ENCODE assay signal across 8 cellular contexts in genomic region chr14:21476526-21476924, GRCh38. TPM values are rescaled to one million over a fixed set of nuclear protein-coding genes. Genes with fewer than 3 reads are reported as not detected.
DNase-seq lines count a peak whose midpoint lies in the region; ATAC-seq, FAIRE-seq and TF ChIP-seq lines count a peak whose summit lies in the region.

No MANE protein-coding gene starts in this region.

- no peaks in the 10 kb centered on the region for H3K27me3 ChIP-seq in H1 (replicated peaks in 1 of 4; ENCODE audit: control insufficient read depth in 3 of 4, extremely low read depth in 1 of 4, insufficient read depth in 3 of 4, low read length in 3 of 4)
- no peaks in the 10 kb centered on the region for H3K27me3 ChIP-seq in mucosa of rectum (ENCODE audit: control insufficient read depth in 2 of 2, insufficient read depth in 2 of 2, low read length in 2 of 2)

- peak in 1 of 2 experiments; percentile 60; a peak in 1 of 3 replicates for TF ChIP-seq POLR2A in H1 (IDR thresholded peaks at IDR 0.05; ENCODE audit: control extremely low read depth in 1 of 2, low read depth in 2 of 2, low read length in 2 of 2)

- H2BK15ac ChIP-seq in H1 (ENCODE audit: low read length): no peak overlapping the region

- peak overlapping the region; percentile 65 to 72 for H3K4me2 ChIP-seq in H1 (ENCODE audit: insufficient read depth in 1 of 2, low read depth in 2 of 2, low read length in 2 of 2)

- peak overlapping the region; percentile 54 to 96 (median 68); a peak in 6 of 7 replicates for H3K9ac ChIP-seq in H1 (replicated peaks in 1 of 4; ENCODE audit: extremely low read depth in 1 of 4, low read depth in 3 of 4, low read length in 3 of 4)
- peak overlapping the region; percentile 76 to 82 for H3K9ac ChIP-seq in mucosa of rectum (ENCODE audit: low read depth in 1 of 2, low read length in 2 of 2)

- peak overlapping the region; percentile 53; the same call in 1 of the 2 replicates for H3K18ac ChIP-seq in H1 (ENCODE audit: extremely low read depth, low read length)

- TF ChIP-seq EP300 in H1 (IDR thresholded peaks at IDR 0.05; ENCODE audit: borderline replicate concordance in 1 of 2, low read depth in 2 of 2, low read length in 2 of 2): no peak

- peak overlapping the region; percentile 87; the same call in 1 of the 2 replicates for H2AFZ ChIP-seq in H1 (ENCODE audit: low read length)

- H3K4me1 ChIP-seq in H1 (replicated peaks in 1 of 4; ENCODE audit: control insufficient read depth in 3 of 4, insufficient read depth in 4 of 4, low read length in 3 of 4) (no peaks in the 10 kb centered on the region; a peak in 1 of 7 replicates), mucosa of rectum (ENCODE audit: control insufficient read depth in 2 of 2, insufficient read depth in 2 of 2, low read length in 2 of 2) (peaks cover 12 to 13% of the 10 kb centered on the region in 2 donors)

- no peak overlapping the region for H2BK12ac ChIP-seq in H1 (ENCODE audit: low read depth, low read length)

- no peaks in the 10 kb centered on the region for H4K20me1 ChIP-seq in H1 (replicated peaks in 1 of 2; ENCODE audit: control insufficient read depth in 1 of 2, insufficient read depth in 2 of 2, low read length in 2 of 2)

- peaks cover 0 to 16% (median 10%) of the 10 kb centered on the region in 4 experiments; a peak in 6 of 8 replicates for H3K36me3 ChIP-seq in H1 (ENCODE audit: control insufficient read depth in 2 of 4, insufficient read depth in 4 of 4, low read length in 3 of 4)
- peaks cover 0 to 16% of the 10 kb centered on the region in 2 donors for H3K36me3 ChIP-seq in mucosa of rectum (ENCODE audit: control insufficient read depth in 2 of 2, insufficient read depth in 2 of 2, low read length in 2 of 2)

- H3K79me1 ChIP-seq in H1 (ENCODE audit: low read depth, low read length): no peaks in the 10 kb centered on the region

- peak; percentile 40 for ATAC-seq in GM18909 (IDR thresholded peaks at IDR 0.05; ENCODE audit: poor library complexity, unreplicated experiment)

- DNase-seq in AG08395 (ENCODE audit: low spot score): peak; percentile 76
- peak; percentile 48 for DNase-seq in HuH-7.5 (ENCODE audit: low spot score)
- DNase-seq in activated CD4-positive, alpha-beta T cell treated with anti-CD3 and anti-CD28 coated beads for 4 hours: peak; percentile 82 to 85
- no peak for DNase-seq in H1 (ENCODE audit: low read depth in 1 of 2, low spot score in 2 of 2)
- DNase-seq in stimulated activated naive CD4-positive, alpha-beta T cell treated with Interleukin-2 at 50 U/mL for 16 hours (lab: John Stamatoyannopoulos, UW): peak; percentile 89
- DNase-seq in HCEC 1CT: no peak

- H2BK5ac ChIP-seq in H1 (ENCODE audit: low read depth, low read length): peak overlapping the region; percentile 30

- H3K27ac ChIP-seq in H1 (ENCODE audit: low read depth, low read length): no peak overlapping the region; the same call in 1 of the 2 replicates
- peak overlapping the region; percentile 88 to 90 for H3K27ac ChIP-seq in mucosa of rectum (ENCODE audit: low read depth in 2 of 2, low read length in 2 of 2)

- no peaks in the 10 kb centered on the region; the same call in 1 of the 2 replicates for H3K23me2 ChIP-seq in H1 (ENCODE audit: low read depth, low read length)

- no peak overlapping the region for H3K56ac ChIP-seq in H1 (replicated peaks; ENCODE audit: insufficient read length, low read depth, low read length)

- H4K91ac ChIP-seq in H1 (replicated peaks; ENCODE audit: insufficient read length, low read length): no peak overlapping the region

- H3K9me3 ChIP-seq in H1 (ENCODE audit: insufficient read depth in 2 of 2, low read depth in 1 of 2, low read length in 1 of 2) (no peaks in the 10 kb centered on the region), mucosa of rectum (ENCODE audit: control insufficient read depth in 2 of 2, low read length in 2 of 2) (no peaks in the 10 kb centered on the region)

- H4K5ac ChIP-seq in H1 (ENCODE audit: insufficient read length, low read depth, low read length): peak overlapping the region; percentile 86

- WGBS in H1 (ENCODE audit: extremely low coverage in 1 of 2, insufficient coverage in 1 of 2, insufficient read length in 1 of 2, insufficient replicate concordance in 2 of 2, low coverage in 1 of 2, low lambda C conversion rate in 2 of 2, missing lambda C conversion rate in 1 of 2), 2 experiments: 3% methylated on average over 22 of the region's 27 CpGs; no CpG with 5 or more reads in 1 of the 2 experiments

- H3K4ac ChIP-seq in H1 (replicated peaks; ENCODE audit: insufficient read length, low read depth, low read length): no peak overlapping the region

- peaks cover 0 to 39% of the 10 kb centered on the region in 2 experiments; a peak in 3 of 4 replicates for H3K79me2 ChIP-seq in H1 (ENCODE audit: control insufficient read depth in 1 of 2, insufficient read depth in 2 of 2, low read length in 2 of 2)

- no peak overlapping the region for H2BK120ac ChIP-seq in H1 (replicated peaks; ENCODE audit: low read depth, low read length)

- no peak for FAIRE-seq in H1 (lab: Jason Lieb, UNC)

- H4K8ac ChIP-seq in H1 (ENCODE audit: extremely low read depth, insufficient read depth, low read length): no peak overlapping the region

- no peak for TF ChIP-seq RAD21 in H1 (IDR thresholded peaks at IDR 0.05 in 1 of 2, conservative IDR thresholded peaks at IDR 0.05 in 1 of 2; ENCODE audit: low read depth in 2 of 2, low read length in 2 of 2)

- CTCF ChIA-PET in H1 (lab: Charles Lee; ENCODE audit: partially characterized antibody): interaction anchor here (0.6 to 3.0 kb wide), 10 partner anchors 11 to 198 kb away, joined by 3 to 27 read pairs (median 4); partner anchors contain the start of gene SALL2

- no peak overlapping the region for H3K14ac ChIP-seq in H1 (ENCODE audit: insufficient read length)

- no peak overlapping the region for H2AK5ac ChIP-seq in H1 (ENCODE audit: low read depth, low read length)

- POLR2A ChIA-PET in H1 (lab: Charles Lee; ENCODE audit: partially characterized antibody): interaction anchor here (1.6 to 5.6 kb wide), 12 partner anchors 11 to 92 kb away, joined by 3 to 23 read pairs (median 8); partner anchors contain the start of genes METTL3, SALL2 and SUPT16H

- TF ChIP-seq CTCF in H1 (IDR thresholded peaks at IDR 0.05; ENCODE audit: control extremely low read depth in 1 of 3, insufficient read depth in 1 of 3, low read depth in 1 of 3, low read length in 3 of 3): no peak

- peak overlapping the region; percentile 79 to 100 (median 90) for H3K4me3 ChIP-seq in H1 (ENCODE audit: extremely low read depth in 1 of 4, insufficient read depth in 2 of 4, low read depth in 3 of 4, low read length in 4 of 4)
- H3K4me3 ChIP-seq in mucosa of rectum (ENCODE audit: low read length in 2 of 2): peak overlapping the region; percentile 98 to 100

- no peak overlapping the region for H2BK20ac ChIP-seq in H1 (ENCODE audit: low read length)

- H3K23ac ChIP-seq in H1 (ENCODE audit: insufficient read length): no peak overlapping the region

RNA-seq across cellular contexts. Expression of gene RAB2B, which starts 0.2 kb away (rescaled TPM):
- 26.1 and 27.6 TPM in 2 replicates for total RNA-seq in H1 (2021; fragmentation: NEBNext Ultra II Directional; extraction: Animal tissue kit (Norgen Biotek cat#: 25700))
- 13.6 and 23.4 TPM in 2 replicates for polyA plus RNA-seq in H1 (2011; rRNA removed)
- polyA plus RNA-seq in H1 (2011; cell fraction: cytosol; rRNA removed): 18.6 TPM
- 14.0 TPM for polyA plus RNA-seq in H1 (2011; cell fraction: nucleus; rRNA removed)
- polyA plus RNA-seq in H1 (2012, experiment 1 of 2): 18.6 to 25.3 TPM (median 19.8 TPM) in 4 replicates
- 14.8 TPM for polyA plus RNA-seq in H1 (2012, experiment 2 of 2)
- polyA plus RNA-seq in H1 (2013, experiment 1 of 2): 17.0 TPM
- polyA plus RNA-seq in H1 (2013, experiment 2 of 2): 16.2 TPM
- polyA minus RNA-seq in H1 (2011; rRNA and poly(A)+ RNA removed): 25.3 and 43.2 TPM in 2 replicates
- 18.8 TPM for polyA minus RNA-seq in H1 (2011; cell fraction: cytosol; rRNA and poly(A)+ RNA removed)
- polyA minus RNA-seq in H1 (2011; cell fraction: nucleus; rRNA and poly(A)+ RNA removed): 22.2 TPM

RNA-seq across cellular contexts. Expression of gene TOX4, which starts 0.5 kb away (rescaled TPM):
- total RNA-seq in H1 (2021; fragmentation: NEBNext Ultra II Directional; extraction: Animal tissue kit (Norgen Biotek cat#: 25700)): 49.5 and 58.3 TPM in 2 replicates
- polyA plus RNA-seq in H1 (2011; rRNA removed): 50.5 and 51.5 TPM in 2 replicates
- polyA plus RNA-seq in H1 (2011; cell fraction: cytosol; rRNA removed): 52.1 TPM
- 70.9 TPM for polyA plus RNA-seq in H1 (2011; cell fraction: nucleus; rRNA removed)
- 45.9 to 65.6 TPM (median 59.1 TPM) in 4 replicates for polyA plus RNA-seq in H1 (2012, experiment 1 of 2)
- polyA plus RNA-seq in H1 (2012, experiment 2 of 2): 41.6 TPM
- polyA plus RNA-seq in H1 (2013, experiment 1 of 2): 35.1 TPM
- polyA plus RNA-seq in H1 (2013, experiment 2 of 2): 32.5 TPM
- 122 and 145 TPM in 2 replicates for polyA minus RNA-seq in H1 (2011; rRNA and poly(A)+ RNA removed)
- 29.7 TPM for polyA minus RNA-seq in H1 (2011; cell fraction: cytosol; rRNA and poly(A)+ RNA removed)
- 31.1 TPM for polyA minus RNA-seq in H1 (2011; cell fraction: nucleus; rRNA and poly(A)+ RNA removed)

RNA-seq across cellular contexts. Expression of gene CHD8, which starts 20.6 kb away (rescaled TPM):
- total RNA-seq in H1 (2021; fragmentation: NEBNext Ultra II Directional; extraction: Animal tissue kit (Norgen Biotek cat#: 25700)): 140 TPM in 2 replicates
- polyA plus RNA-seq in H1 (2011; rRNA removed): 88.3 and 90.8 TPM in 2 replicates
- 52.5 TPM for polyA plus RNA-seq in H1 (2011; cell fraction: cytosol; rRNA removed)
- polyA plus RNA-seq in H1 (2011; cell fraction: nucleus; rRNA removed): 191 TPM
- 110 to 135 TPM (median 131 TPM) in 4 replicates for polyA plus RNA-seq in H1 (2012, experiment 1 of 2)
- polyA plus RNA-seq in H1 (2012, experiment 2 of 2): 11.3 TPM
- 66.3 TPM for polyA plus RNA-seq in H1 (2013, experiment 1 of 2)
- 61.6 TPM for polyA plus RNA-seq in H1 (2013, experiment 2 of 2)
- 140 and 150 TPM in 2 replicates for polyA minus RNA-seq in H1 (2011; rRNA and poly(A)+ RNA removed)
- polyA minus RNA-seq in H1 (2011; cell fraction: cytosol; rRNA and poly(A)+ RNA removed): 94.8 TPM
- polyA minus RNA-seq in H1 (2011; cell fraction: nucleus; rRNA and poly(A)+ RNA removed): 129 TPM

RNA-seq across cellular contexts. Expression of gene METTL3, which starts 34.6 kb away (rescaled TPM):
- total RNA-seq in H1 (2021; fragmentation: NEBNext Ultra II Directional; extraction: Animal tissue kit (Norgen Biotek cat#: 25700)): 98.6 and 103 TPM in 2 replicates
- polyA plus RNA-seq in H1 (2011; rRNA removed): 144 and 152 TPM in 2 replicates
- polyA plus RNA-seq in H1 (2011; cell fraction: cytosol; rRNA removed): 178 TPM
- polyA plus RNA-seq in H1 (2011; cell fraction: nucleus; rRNA removed): 437 TPM
- polyA plus RNA-seq in H1 (2012, experiment 1 of 2): 106 to 114 TPM (median 112 TPM) in 4 replicates
- polyA plus RNA-seq in H1 (2012, experiment 2 of 2): 29.7 TPM
- polyA plus RNA-seq in H1 (2013, experiment 1 of 2): 84.3 TPM
- polyA plus RNA-seq in H1 (2013, experiment 2 of 2): 73.0 TPM
- polyA minus RNA-seq in H1 (2011; rRNA and poly(A)+ RNA removed): 176 and 181 TPM in 2 replicates
- polyA minus RNA-seq in H1 (2011; cell fraction: cytosol; rRNA and poly(A)+ RNA removed): 59.2 TPM
- 147 TPM for polyA minus RNA-seq in H1 (2011; cell fraction: nucleus; rRNA and poly(A)+ RNA removed)

RNA-seq across cellular contexts. Expression of gene SALL2, which starts 49.6 kb away (rescaled TPM):
- total RNA-seq in H1 (2021; fragmentation: NEBNext Ultra II Directional; extraction: Animal tissue kit (Norgen Biotek cat#: 25700)): 346 and 360 TPM in 2 replicates
- 310 and 356 TPM in 2 replicates for polyA plus RNA-seq in H1 (2011; rRNA removed)
- polyA plus RNA-seq in H1 (2011; cell fraction: cytosol; rRNA removed): 193 TPM
- 292 TPM for polyA plus RNA-seq in H1 (2011; cell fraction: nucleus; rRNA removed)
- 283 to 321 TPM (median 294 TPM) in 4 replicates for polyA plus RNA-seq in H1 (2012, experiment 1 of 2)
- polyA plus RNA-seq in H1 (2012, experiment 2 of 2): 364 TPM
- polyA plus RNA-seq in H1 (2013, experiment 1 of 2): 182 TPM
- polyA plus RNA-seq in H1 (2013, experiment 2 of 2): 177 TPM
- 379 and 423 TPM in 2 replicates for polyA minus RNA-seq in H1 (2011; rRNA and poly(A)+ RNA removed)
- polyA minus RNA-seq in H1 (2011; cell fraction: cytosol; rRNA and poly(A)+ RNA removed): 241 TPM
- polyA minus RNA-seq in H1 (2011; cell fraction: nucleus; rRNA and poly(A)+ RNA removed): 133 TPM

Comparison
In these comparisons a context has a peak if more than half of its experiments do, and no peak if none do; other contexts are left out.
1. DNase-seq: peak in AG08395 (single experiment), HuH-7.5 (single experiment), activated CD4-positive, alpha-beta T cell treated with anti-CD3 and anti-CD28 coated beads for 4 hours (2 of 2) and stimulated activated naive CD4-positive, alpha-beta T cell treated with Interleukin-2 at 50 U/mL for 16 hours (single experiment); none in H1 (0 of 2) and HCEC 1CT (single experiment).